26 cellular contexts compared by ENCODE assay signal in the genomic region with DNA sequence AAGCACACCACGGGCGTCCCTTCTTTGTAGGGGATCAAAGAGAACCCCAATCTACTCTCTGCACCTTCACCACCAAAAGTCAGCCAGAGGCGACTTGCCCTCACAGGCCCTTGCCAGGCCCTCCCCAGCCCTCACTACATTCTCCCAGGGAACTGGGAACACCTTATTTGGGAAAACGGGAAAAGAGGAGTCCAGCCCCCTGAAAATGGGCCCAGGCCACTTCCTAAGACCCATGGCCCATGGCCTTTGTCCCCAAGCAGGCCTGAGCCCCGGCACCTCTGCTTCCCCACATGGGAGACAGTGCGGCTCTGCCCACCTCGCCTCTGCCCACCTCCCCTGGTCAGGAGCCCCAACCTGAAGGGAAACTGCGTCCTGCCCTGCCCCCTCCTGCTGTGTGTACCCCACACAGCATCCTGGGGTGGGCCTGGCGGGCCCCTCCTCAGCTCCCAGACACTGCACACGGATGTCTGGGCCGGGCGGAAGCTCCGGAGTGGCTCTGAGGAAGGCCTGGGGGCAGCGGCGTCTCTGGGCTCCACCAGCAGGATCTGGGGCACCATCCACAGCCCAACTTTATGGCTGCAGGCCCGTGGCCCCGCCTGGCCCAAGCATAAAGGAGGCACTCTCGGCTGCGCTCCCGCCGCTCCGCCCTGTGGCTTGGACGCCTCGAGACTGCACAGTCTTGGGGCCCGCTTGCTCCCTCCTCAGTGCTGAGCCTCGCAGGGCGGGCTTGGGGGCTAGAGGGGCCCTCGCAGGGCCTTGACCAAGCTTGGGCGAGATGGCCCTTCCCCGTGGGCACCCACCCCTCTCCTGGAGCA.
"Had no signal": no experiment of that assay in that cellular context is flagged by ENCODE, and none has a peak within 500 bp of the region (broad histone marks: within the 10 kb centered on the region; RNA-seq: fewer than 3 reads in every experiment).

No MANE protein-coding gene starts in this region.

- H3K9ac ChIP-seq: parathyroid adenoma had no signal

- H3K9me3 ChIP-seq: gastrocnemius medialis, right lobe of liver had no signal

- H3K27me3 ChIP-seq: gastrocnemius medialis, right lobe of liver, tibial nerve had no signal

- H3K36me3 Mint-ChIP-seq: activated naive CD8-positive, alpha-beta T cell treated with anti-CD3 and anti-CD28 coated beads, Interleukin-2, amount 10 ng/mL, durations not matched to agents 7 days and 5 days; stimulated activated effector memory CD8-positive, alpha-beta T cell treated with anti-CD3 and anti-CD28 coated beads, Interleukin-12 subunit alpha, Interleukin-12 subunit beta, amount 100 ng/mL, for 72 hours had no signal

- H3K27me3 Mint-ChIP-seq: activated B cell treated with CpG ODN at 0.5 μM for 24 hours; activated CD4-positive, alpha-beta T cell treated with anti-CD3 and anti-CD28 coated beads for 36 hours; activated naive CD8-positive, alpha-beta T cell treated with anti-CD3 and anti-CD28 coated beads, Interleukin-2, amount 10 ng/mL, durations not matched to agents 7 days and 5 days; naive thymus-derived CD4-positive, alpha-beta T cell; stimulated activated naive CD8-positive, alpha-beta T cell treated with anti-CD3 and anti-CD28 coated beads, Interleukin-15, amount 100 ng/mL, for 72 hours had no signal

- DNase-seq: activated B cell treated with CpG ODN at 0.5 μM for 24 hours; activated CD4-positive, alpha-beta T cell treated with anti-CD3 and anti-CD28 coated beads for 36 hours; activated CD4-positive, alpha-beta T cell treated with anti-CD3 and anti-CD28 coated beads, Interleukin-2, amount 50 U/mL, for 4 hours; activated CD8-positive, alpha-beta memory T cell treated with anti-CD3 and anti-CD28 coated beads for 24 hours; activated CD8-positive, alpha-beta memory T cell treated with anti-CD3 and anti-CD28 coated beads, Interleukin-2, amount 50 U/mL, for 4 hours; activated naive CD4-positive, alpha-beta T cell; activated naive CD8-positive, alpha-beta T cell treated with anti-CD3 and anti-CD28 coated beads, Interleukin-2, amount 10 ng/mL, durations not matched to agents 7 days and 5 days; activated T-cell treated with anti-CD3 and anti-CD28 coated beads, Interleukin-2, amount 50 U/mL, for 4 hours; amniotic stem cell; cerebellar nuclear complex; cortex of kidney; endodermal cell; esophagus squamous epithelium; gastrocnemius medialis; islet precursor cell; naive thymus-derived CD4-positive, alpha-beta T cell; small intestine; stimulated activated CD4-positive, alpha-beta T cell treated with anti-CD3 and anti-CD28 coated beads, Interleukin-2, amount 100 ng/mL, for 24 hours; stimulated activated naive CD8-positive, alpha-beta T cell treated with anti-CD3 and anti-CD28 coated beads, Interleukin-15, amount 100 ng/mL, for 72 hours; T-helper 1 cell had no signal

- H3K36me3 ChIP-seq: esophagus squamous epithelium, gastrocnemius medialis, right lobe of liver, tibial nerve had no signal

- ATAC-seq: activated CD4-positive, alpha-beta T cell treated with anti-CD3 and anti-CD28 coated beads for 36 hours; activated T-cell treated with anti-CD3 and anti-CD28 coated beads, Interleukin-2, amount 50 U/mL, for 4 hours; gastrocnemius medialis; naive thymus-derived CD4-positive, alpha-beta T cell; right lobe of liver; stimulated activated effector memory CD8-positive, alpha-beta T cell treated with anti-CD3 and anti-CD28 coated beads, Interleukin-12 subunit alpha, Interleukin-12 subunit beta, amount 100 ng/mL, for 72 hours; stimulated activated naive CD8-positive, alpha-beta T cell treated with anti-CD3 and anti-CD28 coated beads, Interleukin-15, amount 100 ng/mL, for 72 hours had no signal

- H3K27ac Mint-ChIP-seq: activated B cell treated with CpG ODN at 0.5 μM for 24 hours; activated CD4-positive, alpha-beta T cell treated with anti-CD3 and anti-CD28 coated beads for 36 hours; activated naive CD8-positive, alpha-beta T cell treated with anti-CD3 and anti-CD28 coated beads, Interleukin-2, amount 10 ng/mL, durations not matched to agents 7 days and 5 days; activated T-helper 2 cell treated with anti-CD3 and anti-CD28 coated beads, Interferon-gamma antibody, Interleukin-2, Interleukin-4, amounts not matched to agents 10 μg/mL and 5 μg/mL and 100 μg/mL, durations not matched to agents 14 hours and 24 hours and 36 hours; endodermal cell; naive thymus-derived CD4-positive, alpha-beta T cell; stimulated activated effector memory CD8-positive, alpha-beta T cell treated with anti-CD3 and anti-CD28 coated beads, Interleukin-12 subunit alpha, Interleukin-12 subunit beta, amount 100 ng/mL, for 72 hours; stimulated activated naive CD8-positive, alpha-beta T cell treated with anti-CD3 and anti-CD28 coated beads, Interleukin-15, amount 100 ng/mL, for 72 hours had no signal

- H2AFZ ChIP-seq: parathyroid adenoma had no signal

- H3K79me2 ChIP-seq: parathyroid adenoma had no signal

- FAIRE-seq: bronchial epithelial cell, small intestine had no signal

- H3K4me3 ChIP-seq: esophagus squamous epithelium, gastrocnemius medialis, right lobe of liver, tibial nerve had no signal

- H3K4me1 Mint-ChIP-seq: activated B cell treated with CpG ODN at 0.5 μM for 24 hours; activated CD4-positive, alpha-beta T cell treated with anti-CD3 and anti-CD28 coated beads for 36 hours; activated naive CD8-positive, alpha-beta T cell treated with anti-CD3 and anti-CD28 coated beads, Interleukin-2, amount 10 ng/mL, durations not matched to agents 7 days and 5 days; endodermal cell; naive thymus-derived CD4-positive, alpha-beta T cell; stimulated activated effector memory CD8-positive, alpha-beta T cell treated with anti-CD3 and anti-CD28 coated beads, Interleukin-12 subunit alpha, Interleukin-12 subunit beta, amount 100 ng/mL, for 72 hours; stimulated activated naive CD8-positive, alpha-beta T cell treated with anti-CD3 and anti-CD28 coated beads, Interleukin-15, amount 100 ng/mL, for 72 hours had no signal

- H3K27ac ChIP-seq: esophagus squamous epithelium, gastrocnemius medialis, parathyroid adenoma, right lobe of liver had no signal

- H3K4me3 Mint-ChIP-seq: activated B cell treated with CpG ODN at 0.5 μM for 24 hours; activated CD4-positive, alpha-beta T cell treated with anti-CD3 and anti-CD28 coated beads for 36 hours; activated naive CD8-positive, alpha-beta T cell treated with anti-CD3 and anti-CD28 coated beads, Interleukin-2, amount 10 ng/mL, durations not matched to agents 7 days and 5 days; activated T-cell treated with anti-CD3 and anti-CD28 coated beads, Interleukin-2, amount 50 U/mL, for 4 hours; endodermal cell; naive thymus-derived CD4-positive, alpha-beta T cell; stimulated activated effector memory CD8-positive, alpha-beta T cell treated with anti-CD3 and anti-CD28 coated beads, Interleukin-12 subunit alpha, Interleukin-12 subunit beta, amount 100 ng/mL, for 72 hours; stimulated activated naive CD8-positive, alpha-beta T cell treated with anti-CD3 and anti-CD28 coated beads, Interleukin-15, amount 100 ng/mL, for 72 hours had no signal
